In genomic region chr17:74971842-74972106, GRCh38 we compare ENCODE assay signal across 9 cellular contexts. TPM values are rescaled to one million over a fixed set of nuclear protein-coding genes. Genes with fewer than 3 reads are reported as not detected.
DNase-seq lines count a peak whose midpoint lies in the region; ATAC-seq and TF ChIP-seq lines count a peak whose summit lies in the region.
"Had no signal": no experiment of that assay in that cellular context is flagged by ENCODE, and none has a peak within 500 bp of the region (broad histone marks: within the 10 kb centered on the region; RNA-seq: fewer than 3 reads in every experiment).

No MANE protein-coding gene starts in this region.

- TF ChIP-seq CTCF in kidney epithelial cell (IDR thresholded peaks at IDR 0.05; ENCODE audit: insufficient read depth, low read length, poor library complexity, severe bottlenecking), result no peak
- TF ChIP-seq CTCF in smooth muscle cell (IDR thresholded peaks at IDR 0.05; ENCODE audit: borderline replicate concordance, insufficient read depth, poor library complexity, severe bottlenecking), result no peak
- no peak for TF ChIP-seq CTCF in GM13976 (IDR thresholded peaks at IDR 0.05; ENCODE audit: borderline replicate concordance, control extremely low read depth, extremely low read depth, insufficient read depth, missing control alignments)

- no peaks in the 10 kb centered on the region for H3F3A ChIP-seq in smooth muscle cell (ENCODE audit: low read depth)

- H3K4me1 ChIP-seq in HUES48 (ENCODE audit: control insufficient read depth, insufficient read depth, low read length) (peaks cover 9% of the 10 kb centered on the region), smooth muscle cell (ENCODE audit: low read depth) (no peaks in the 10 kb centered on the region)

- no peaks in the 10 kb centered on the region for H3K79me2 ChIP-seq in smooth muscle cell (ENCODE audit: low read depth)

- H3K9ac ChIP-seq in HUES48 (ENCODE audit: low read depth, low read length), result no peak overlapping the region
- H3K9ac ChIP-seq in smooth muscle cell (ENCODE audit: low read depth), result no peak overlapping the region

- H3K27ac Mint-ChIP-seq in activated naive CD8-positive, alpha-beta T cell treated with anti-CD3 and anti-CD28 coated beads, Interleukin-2, amount 10 ng/mL, durations not matched to agents 7 days and 5 days, result no peak overlapping the region

- no peak overlapping the region for H2AFZ ChIP-seq in smooth muscle cell (ENCODE audit: low read depth)

- H3K4me1 Mint-ChIP-seq in activated naive CD8-positive, alpha-beta T cell treated with anti-CD3 and anti-CD28 coated beads, Interleukin-2, amount 10 ng/mL, durations not matched to agents 7 days and 5 days, result peaks cover 3% of the 10 kb centered on the region

- H3K4me2 ChIP-seq in smooth muscle cell, result peak overlapping the region; percentile 93

- WGBS in smooth muscle cell (ENCODE audit: low lambda C conversion rate), result 22% methylated on average over 9 of the region's 9 CpGs

- peaks cover 44% of the 10 kb centered on the region for H3K27me3 Mint-ChIP-seq in activated naive CD8-positive, alpha-beta T cell treated with anti-CD3 and anti-CD28 coated beads, Interleukin-2, amount 10 ng/mL, durations not matched to agents 7 days and 5 days

- no peaks in the 10 kb centered on the region for H3K9me3 Mint-ChIP-seq in activated naive CD8-positive, alpha-beta T cell treated with anti-CD3 and anti-CD28 coated beads, Interleukin-2, amount 10 ng/mL, durations not matched to agents 7 days and 5 days

- H3K27me3 ChIP-seq in HUES48 (ENCODE audit: control insufficient read depth, insufficient read depth, low read length) (peaks cover 49% of the 10 kb centered on the region), kidney epithelial cell (ENCODE audit: control insufficient read depth, insufficient read depth, low read length) (peaks cover 16% of the 10 kb centered on the region), smooth muscle cell (ENCODE audit: low read depth) (peaks cover 45% of the 10 kb centered on the region)

- POLR2A ChIA-PET in activated naive CD8-positive, alpha-beta T cell treated with anti-CD3 and anti-CD28 coated beads, Interleukin-2, amount 10 ng/mL, durations not matched to agents 7 days and 5 days (lab: Charles Lee), result interaction anchor here (1.4 to 1.7 kb wide), 2 partner anchors 16 to 41 kb away, joined by 3 to 5 read pairs; partner anchors contain the start of gene MRPL58

- ATAC-seq in activated naive CD8-positive, alpha-beta T cell treated with anti-CD3 and anti-CD28 coated beads, Interleukin-2, amount 10 ng/mL, durations not matched to agents 7 days and 5 days (ENCODE audit: low read depth), result no peak
- ATAC-seq in GM18873 (IDR thresholded peaks at IDR 0.05; ENCODE audit: low FRiP score, unreplicated experiment) (no peak), HG02938 (IDR thresholded peaks at IDR 0.05; ENCODE audit: unreplicated experiment) (no peak)

- in situ Hi-C loops in GM13976 (cut with MboI; ENCODE audit: low sequenced_read_pairs, unreplicated experiment), result no loop called here

- no peaks in the 10 kb centered on the region for H3K36me3 ChIP-seq in HUES48 (ENCODE audit: control insufficient read depth, insufficient read depth, low read length)
- no peaks in the 10 kb centered on the region for H3K36me3 ChIP-seq in kidney epithelial cell (ENCODE audit: control insufficient read depth, insufficient read depth, low read length)
- H3K36me3 ChIP-seq in smooth muscle cell (ENCODE audit: low read depth), result no peaks in the 10 kb centered on the region

- H3K36me3 Mint-ChIP-seq in activated naive CD8-positive, alpha-beta T cell treated with anti-CD3 and anti-CD28 coated beads, Interleukin-2, amount 10 ng/mL, durations not matched to agents 7 days and 5 days, result no peaks in the 10 kb centered on the region

- no peak for DNase-seq in activated naive CD8-positive, alpha-beta T cell treated with anti-CD3 and anti-CD28 coated beads, Interleukin-2, amount 10 ng/mL, durations not matched to agents 7 days and 5 days
- DNase-seq in kidney epithelial cell (ENCODE audit: low read depth) (no peak), smooth muscle cell (lab: John Stamatoyannopoulos, UW; ENCODE audit: unreplicated experiment) (no peak), GM13976 (ENCODE audit: low spot score) (no peak)
- no peak for DNase-seq in stimulated activated CD4-positive, alpha-beta T cell treated with anti-CD3 and anti-CD28 coated beads, Interleukin-4, amount 100 ng/mL, for 24 hours

- no peaks in the 10 kb centered on the region for H3K9me3 ChIP-seq in HUES48 (ENCODE audit: control insufficient read depth, insufficient read depth, low read length)
- no peaks in the 10 kb centered on the region for H3K9me3 ChIP-seq in smooth muscle cell (replicated peaks; ENCODE audit: low read depth)

- H3K4me3 ChIP-seq in HUES48 (ENCODE audit: low read depth, low read length) (peak overlapping the region; percentile 69), kidney epithelial cell (ENCODE audit: low read depth, low read length) (peak overlapping the region; percentile 69), smooth muscle cell (peak overlapping the region; percentile 63)

- H3K27ac ChIP-seq in HUES48 (ENCODE audit: low read depth, low read length) (no peak overlapping the region), smooth muscle cell (ENCODE audit: low read depth) (no peak overlapping the region)

- H4K20me1 ChIP-seq in smooth muscle cell (ENCODE audit: low read depth), result no peaks in the 10 kb centered on the region

- H3K4me3 Mint-ChIP-seq in activated naive CD8-positive, alpha-beta T cell treated with anti-CD3 and anti-CD28 coated beads, Interleukin-2, amount 10 ng/mL, durations not matched to agents 7 days and 5 days, result peak overlapping the region; percentile 42

RNA-seq across cellular contexts. Expression of gene HID1, which starts 0.8 kb away (rescaled TPM):
- total RNA-seq in activated naive CD8-positive, alpha-beta T cell treated with anti-CD3 and anti-CD28 coated beads, Interleukin-2, amount 10 ng/mL, durations not matched to agents 7 days and 5 days, result 1 to 10 TPM; 3.6 to 3.9 TPM
- total RNA-seq in kidney epithelial cell (25.2 and 28.5 TPM in 2 replicates), smooth muscle cell (6.8 and 8.8 TPM in 2 replicates)
- 3.3 and 22.0 TPM in 2 replicates for polyA plus RNA-seq in smooth muscle cell

RNA-seq across cellular contexts. Expression of gene CDR2L, which starts 15.7 kb away (rescaled TPM):
- total RNA-seq in activated naive CD8-positive, alpha-beta T cell treated with anti-CD3 and anti-CD28 coated beads, Interleukin-2, amount 10 ng/mL, durations not matched to agents 7 days and 5 days, result under 1 TPM; 0.11 to 0.14 TPM
- 51.9 and 52.3 TPM in 2 replicates for total RNA-seq in kidney epithelial cell
- 35.9 and 40.7 TPM in 2 replicates for total RNA-seq in smooth muscle cell
- 37.8 and 39.9 TPM in 2 replicates for polyA plus RNA-seq in smooth muscle cell

RNA-seq across cellular contexts. Expression of gene OTOP3, which starts 36.1 kb away (rescaled TPM):
- not detected for total RNA-seq in activated naive CD8-positive, alpha-beta T cell treated with anti-CD3 and anti-CD28 coated beads, Interleukin-2, amount 10 ng/mL, durations not matched to agents 7 days and 5 days
- not detected in 2 replicates for total RNA-seq in kidney epithelial cell
- total RNA-seq in smooth muscle cell, result not detected in 2 replicates
- not detected in 2 replicates for polyA plus RNA-seq in smooth muscle cell
- total RNA-seq: HT1080 had no signal

RNA-seq across cellular contexts. Expression of gene MRPL58, which starts 40.7 kb away (rescaled TPM):
- 10 to 100 TPM; 32.2 to 36.2 TPM for total RNA-seq in activated naive CD8-positive, alpha-beta T cell treated with anti-CD3 and anti-CD28 coated beads, Interleukin-2, amount 10 ng/mL, durations not matched to agents 7 days and 5 days
- total RNA-seq in kidney epithelial cell, result 68.5 and 77.7 TPM in 2 replicates
- total RNA-seq in smooth muscle cell, result 36.8 and 75.6 TPM in 2 replicates
- 36.2 and 41.4 TPM in 2 replicates for polyA plus RNA-seq in smooth muscle cell

RNA-seq across cellular contexts. Expression of gene OTOP2, which starts 47.7 kb away (rescaled TPM):
- not detected for total RNA-seq in activated naive CD8-positive, alpha-beta T cell treated with anti-CD3 and anti-CD28 coated beads, Interleukin-2, amount 10 ng/mL, durations not matched to agents 7 days and 5 days
- total RNA-seq in kidney epithelial cell, result not detected in 2 replicates
- not detected in 2 replicates for total RNA-seq in smooth muscle cell
- polyA plus RNA-seq in smooth muscle cell, result not detected in 2 replicates
- total RNA-seq: HT1080 had no signal

Comparison
In these comparisons a context has a peak if more than half of its experiments do, and no peak if none do; other contexts are left out.
1. RNA of gene CDR2L, which starts 15.7 kb away (total RNA-seq): 51.9 to 52.3 TPM in kidney epithelial cell and 35.9 to 40.7 TPM in smooth muscle cell; 0.11 to 0.14 TPM in activated naive CD8-positive, alpha-beta T cell treated with anti-CD3 and anti-CD28 coated beads, Interleukin-2, amount 10 ng/mL, durations not matched to agents 7 days and 5 days; every median in the first group is over 10 times any median in the second.
2. Peak in every context shown above with its lines, with median percentiles within 50 percentile points of each other: H3K4me3 ChIP-seq.